In genomic region chr13:28505543-28506135, GRCh38 we compare ENCODE assay signal across 15 cellular contexts. TPM values are rescaled to one million over a fixed set of nuclear protein-coding genes. Genes with fewer than 3 reads are reported as not detected.
DNase-seq lines count a peak whose midpoint lies in the region; ATAC-seq, FAIRE-seq and TF ChIP-seq lines count a peak whose summit lies in the region.
"Had no signal": no experiment of that assay in that cellular context is flagged by ENCODE, and none has a peak within 500 bp of the region (broad histone marks: within the 10 kb centered on the region; RNA-seq: fewer than 3 reads in every experiment).

No MANE protein-coding gene starts in this region.

- H3K27ac ChIP-seq in BLaER1 treated with 17β-estradiol and CSF1 and Interleukin-3, amounts not matched to agents 10 nM and 100 nM, result peak overlapping the region in 10 of 11 experiments; percentile 2 to 85 (median 78); a peak in 18 of 22 replicates
- H3K27ac ChIP-seq in right cardiac atrium (ENCODE audit: low read length), result no peak overlapping the region
- H3K27ac ChIP-seq: SK-N-MC had no signal

- intact Hi-C loops in right cardiac atrium (cut with DNase I), result no loop called here

- peak overlapping the region; percentile 62 to 86 (median 80) for H3K4me2 ChIP-seq in BLaER1 treated with 17β-estradiol and CSF1 and Interleukin-3, amounts not matched to agents 10 nM and 100 nM

- peaks cover 0 to 12% (median 0%) of the 10 kb centered on the region in 11 experiments; a peak in 3 of 22 replicates for H3K9me3 ChIP-seq in BLaER1 treated with 17β-estradiol and CSF1 and Interleukin-3, amounts not matched to agents 10 nM and 100 nM (replicated peaks in 1 of 11)
- no peaks in the 10 kb centered on the region for H3K9me3 ChIP-seq in right cardiac atrium (ENCODE audit: control insufficient read depth, low read length)
- H3K9me3 ChIP-seq: mucosa of descending colon had no signal

- TF ChIP-seq POLR2A in GM12892 (IDR thresholded peaks at IDR 0.05; ENCODE audit: low read depth, low read length), result no peak

- H3K36me3 ChIP-seq in BLaER1 treated with 17β-estradiol and CSF1 and Interleukin-3, amounts not matched to agents 10 nM and 100 nM, result no peaks in the 10 kb centered on the region

- H3K27me3 ChIP-seq in BLaER1 treated with 17β-estradiol and CSF1 and Interleukin-3, amounts not matched to agents 10 nM and 100 nM, result peaks cover 0 to 11% (median 0%) of the 10 kb centered on the region in 11 experiments; a peak in 3 of 22 replicates
- no peaks in the 10 kb centered on the region for H3K27me3 ChIP-seq in right cardiac atrium (ENCODE audit: control insufficient read depth, insufficient read depth)

- H3K4me1 ChIP-seq in BLaER1 treated with 17β-estradiol and CSF1 and Interleukin-3, amounts not matched to agents 10 nM and 100 nM, result peaks cover 24 to 47% (median 40%) of the 10 kb centered on the region in 10 experiments
- no peaks in the 10 kb centered on the region for H3K4me1 ChIP-seq in right cardiac atrium (ENCODE audit: control insufficient read depth, insufficient read depth, low read length)

- no peaks in the 10 kb centered on the region for H4K20me1 ChIP-seq in BLaER1 treated with 17β-estradiol and CSF1 and Interleukin-3, amounts not matched to agents 10 nM and 100 nM

- DNase-seq in GM12892 (ENCODE audit: insufficient read length) (no peak), SIG-M5 (lab: John Stamatoyannopoulos, UW) (peak; percentile 3), right cardiac atrium (no peak), NCI-H146 treated with DMSO at 0.1 percent for 48 hours (lab: John Stamatoyannopoulos, UW; ENCODE audit: unreplicated experiment) (no peak)
- no peak for DNase-seq in effector CD4-positive, alpha-beta T cell
- no peak for DNase-seq in activated CD4-positive, CD25-positive, alpha-beta regulatory T cell treated with anti-CD3 and anti-CD28 coated beads, Interleukin-2, amount 50 U/mL, for 72 hours
- DNase-seq: activated naive CD4-positive, alpha-beta T cell treated with anti-CD3 and anti-CD28 coated beads, Interleukin-2, amount 50 U/mL, for 16 hours; caudate nucleus; DMS153; kidney glomerular epithelial cell; mucosa of descending colon; stimulated activated CD4-positive, alpha-beta T cell treated with anti-CD3 and anti-CD28 coated beads, Interleukin-15, amount 100 ng/mL, for 24 hours had no signal

- H3K4me3 ChIP-seq in BLaER1 treated with 17β-estradiol and CSF1 and Interleukin-3, amounts not matched to agents 10 nM and 100 nM, result peak overlapping the region in 6 of 10 experiments; percentile 1 to 42 (median 16); a peak in 6 of 20 replicates
- H3K4me3 ChIP-seq in right cardiac atrium (ENCODE audit: low read length), result no peak overlapping the region
- H3K4me3 ChIP-seq: mucosa of descending colon, SK-N-MC had no signal

- peak; percentile 17 for FAIRE-seq in GM12892 (lab: Jason Lieb, UNC)

- 52% methylated on average over 7 of the region's 7 CpGs for WGBS in right cardiac atrium

- ATAC-seq in right cardiac atrium, result peak; percentile 29 to 64
- ATAC-seq in GM21360 (IDR thresholded peaks at IDR 0.05; ENCODE audit: unreplicated experiment), result no peak
- ATAC-seq: mucosa of descending colon had no signal

- H3K9ac ChIP-seq in BLaER1 treated with 17β-estradiol and CSF1 and Interleukin-3, amounts not matched to agents 10 nM and 100 nM, result peak overlapping the region in 9 of 11 experiments; percentile 2 to 71 (median 63); a peak in 17 of 22 replicates

RNA-seq across cellular contexts. Expression of gene FLT1, which starts 10.7 kb away (rescaled TPM):
- 0.51 TPM for polyA plus RNA-seq in GM12892 (2012; ENCODE audit: missing spikeins)
- 10 to 100 TPM; 31.0 to 53.4 (median 43.0) TPM for total RNA-seq in right cardiac atrium
- polyA plus RNA-seq in right cardiac atrium, result 24.9 TPM
